Comparison of ENCODE assay signal across 15 cellular contexts in genomic region chr20:59062057-59062456, GRCh38. TPM values are rescaled to one million over a fixed set of nuclear protein-coding genes. Genes with fewer than 3 reads are reported as not detected.
DNase-seq lines count a peak whose midpoint lies in the region; ATAC-seq, FAIRE-seq and TF ChIP-seq lines count a peak whose summit lies in the region.
"Had no signal": no experiment of that assay in that cellular context is flagged by ENCODE, and none has a peak within 500 bp of the region (broad histone marks: within the 10 kb centered on the region; RNA-seq: fewer than 3 reads in every experiment).

No MANE protein-coding gene starts in this region.

- no peak for TF ChIP-seq CTCF in A549 (IDR thresholded peaks at IDR 0.05)

- TF ChIP-seq RAD21 in A549 (conservative IDR thresholded peaks at IDR 0.05 in 1 of 2, IDR thresholded peaks at IDR 0.05 in 1 of 2), result no peak

- H3K4me1 ChIP-seq in A549, result peaks cover 13% of the 10 kb centered on the region

- no peak for TF ChIP-seq EP300 in A549 (IDR thresholded peaks at IDR 0.05)

- WGBS in A549 (ENCODE audit: missing lambda C conversion rate), result 81% methylated on average over 4 of the region's 4 CpGs

- POLR2A ChIA-PET in A549 (lab: Yijun Ruan, JAX), result no interaction called here

- no peak for TF ChIP-seq POLR2A in A549 (IDR thresholded peaks at IDR 0.05; ENCODE audit: low read length)

- no peaks in the 10 kb centered on the region for H3K9me3 ChIP-seq in A549

- DNase-seq in A549 (ENCODE audit: low read depth in 1 of 2, low spot score in 1 of 2) (no peak), COLO668 (lab: John Stamatoyannopoulos, UW; ENCODE audit: unreplicated experiment) (peak; percentile 23), NCI-H1930 (lab: John Stamatoyannopoulos, UW) (peak; percentile 39 to 47), NCI-H82 treated with DMSO at 0.1 percent for 48 hours (lab: John Stamatoyannopoulos, UW; ENCODE audit: unreplicated experiment) (no peak), NCI-H524 treated with DMSO at 0.1 percent for 48 hours (lab: John Stamatoyannopoulos, UW) (no peak)
- DNase-seq: AML-193, DMS79 treated with DMSO at 0.1 percent for 48 hours, NCI-H1694 treated with DMSO at 0.1 percent for 48 hours, T-cell had no signal

- ATAC-seq in A549, result 0 out of 6 replicates have a peak, but pooled peaks of 1 of the 2 experiments have one; percentile 34
- no peak for ATAC-seq in HG02852 (IDR thresholded peaks at IDR 0.05; ENCODE audit: unreplicated experiment)
- ATAC-seq in HG03196 (IDR thresholded peaks at IDR 0.05; ENCODE audit: unreplicated experiment), result no peak
- ATAC-seq: HCT116, T-cell had no signal

- no peak overlapping the region for H3K27ac ChIP-seq in A549
- H3K27ac ChIP-seq: C4-2B, SK-N-MC had no signal

- CTCF ChIA-PET in A549 (lab: Yijun Ruan, JAX), result interaction anchor here (1.1 to 1.4 kb wide), 2 partner anchors 13 to 18 kb away, joined by 3 read pairs; no protein-coding TSS in a partner anchor

- no peak overlapping the region for H3K4me3 ChIP-seq in A549
- H3K4me3 ChIP-seq: SK-N-MC had no signal

- FAIRE-seq in A549 (lab: Jason Lieb, UNC) (no peak), TTC549 (lab: Jason Lieb, UNC) (peak; percentile 53)

- H3K4me2 ChIP-seq in A549, result no peak overlapping the region

TF ChIP-seq in A549, 52 proteins besides CTCF, POLR2A, EP300 and RAD21:
- TF ChIP-seq HDAC2 (IDR thresholded peaks at IDR 0.05), result no peak
- TF ChIP-seq REST (IDR thresholded peaks at IDR 0.05), result peak; percentile 39; the same call in 1 of the 2 replicates
TF ChIP-seq in A549: peak in this region for 1.

RNA-seq across cellular contexts. Expression of gene PRELID3B, which starts 19.5 kb away (rescaled TPM):
- 119 and 143 TPM in 2 replicates for polyA plus RNA-seq in A549 (2011; rRNA removed)
- 33.5 and 34.3 TPM in 2 replicates for polyA plus RNA-seq in A549 (2012; cell fraction: cytosol; rRNA removed)
- polyA plus RNA-seq in A549 (2012; cell fraction: nucleus; rRNA removed), result 7.6 and 11.3 TPM in 2 replicates
- polyA plus RNA-seq in A549 (2017; fragmentation: RNase III; extraction: RNeasy Plus Mini Kit Qiagen cat#74134 plus additional on column Dnase treatment), result 84.1 to 88.8 TPM (median 85.6 TPM) in 3 replicates
- 80.2 and 123 TPM in 2 replicates for polyA minus RNA-seq in A549 (2011; rRNA and poly(A)+ RNA removed)

RNA-seq across cellular contexts. Expression of gene ATP5F1E, which starts 29.9 kb away (rescaled TPM):
- 69.1 and 84.9 TPM in 2 replicates for polyA plus RNA-seq in A549 (2011; rRNA removed)
- polyA plus RNA-seq in A549 (2012; cell fraction: cytosol; rRNA removed), result 33.7 and 55.3 TPM in 2 replicates
- polyA plus RNA-seq in A549 (2012; cell fraction: nucleus; rRNA removed), result 9.3 and 14.0 TPM in 2 replicates
- polyA plus RNA-seq in A549 (2017; fragmentation: RNase III; extraction: RNeasy Plus Mini Kit Qiagen cat#74134 plus additional on column Dnase treatment), result 100 to 127 TPM (median 108 TPM) in 3 replicates
- 8.7 and 10.6 TPM in 2 replicates for polyA minus RNA-seq in A549 (2011; rRNA and poly(A)+ RNA removed)

RNA-seq across cellular contexts. Expression of gene TUBB1, which starts 42.8 kb away (rescaled TPM):
- polyA plus RNA-seq in A549 (2011; rRNA removed) (0.03 TPM in 1 of 2 replicates, not detected in the other), A549 (2017; fragmentation: RNase III; extraction: RNeasy Plus Mini Kit Qiagen cat#74134 plus additional on column Dnase treatment) (0.03 TPM in 1 of 3 replicates, not detected in the others)
- 0.01 TPM in 1 of 2 replicates, not detected in the other for polyA plus RNA-seq in A549 (2012; cell fraction: cytosol; rRNA removed)
- 0.01 and 0.10 TPM in 2 replicates for polyA plus RNA-seq in A549 (2012; cell fraction: nucleus; rRNA removed)
- not detected in 2 replicates for polyA minus RNA-seq in A549 (2011; rRNA and poly(A)+ RNA removed)

RNA-seq across cellular contexts. Expression of gene CTSZ, which starts 55.0 kb away (rescaled TPM):
- polyA plus RNA-seq in A549 (2011; rRNA removed) (115 and 128 TPM in 2 replicates), A549 (2017; fragmentation: RNase III; extraction: RNeasy Plus Mini Kit Qiagen cat#74134 plus additional on column Dnase treatment) (154 to 158 TPM (median 156 TPM) in 3 replicates)
- polyA plus RNA-seq in A549 (2012; cell fraction: cytosol; rRNA removed), result 153 and 175 TPM in 2 replicates
- polyA plus RNA-seq in A549 (2012; cell fraction: nucleus; rRNA removed), result 90.9 and 95.1 TPM in 2 replicates
- 67.3 and 74.5 TPM in 2 replicates for polyA minus RNA-seq in A549 (2011; rRNA and poly(A)+ RNA removed)

Comparison
In these comparisons a context has a peak if more than half of its experiments do, and no peak if none do; other contexts are left out.
1. DNase-seq: peak in COLO668 (single experiment) and NCI-H1930 (2 of 2); none in A549 (0 of 2), NCI-H82 treated with DMSO at 0.1 percent for 48 hours (single experiment) and NCI-H524 treated with DMSO at 0.1 percent for 48 hours (single experiment).